ENCODE assay signal across 1 cellular context in genomic region chr12:122085571-122085970, GRCh38.
TF ChIP-seq lines count a peak whose summit lies in the region.

No MANE protein-coding gene starts in this region.

TF ChIP-seq in K562, 482 proteins besides CTCF, POLR2A, EP300 and RAD21 (continued from another document):
- TF ChIP-seq HOMEZ (CRISPR knock-in tag; IDR thresholded peaks at IDR 0.05) (no peak), GTF2E2 (tag; IDR thresholded peaks at IDR 0.05) (no peak), YY1 (IDR thresholded peaks at IDR 0.05; ENCODE audit: borderline replicate concordance in 1 of 3, control insufficient read depth in 1 of 3, extremely low read depth in 1 of 3, insufficient read depth in 3 of 3, insufficient read length in 1 of 3, insufficient replicate concordance in 2 of 3, low read depth in 1 of 3, low read length in 2 of 3) (no peak), MBD2 (IDR thresholded peaks at IDR 0.05; ENCODE audit: borderline replicate concordance, low read depth) (no peak), RNF219 (CRISPR knock-in tag; IDR thresholded peaks at IDR 0.05) (no peak), RBFOX2 (IDR thresholded peaks at IDR 0.05; ENCODE audit: low read depth, low read length) (no peak), TARDBP (IDR thresholded peaks at IDR 0.05) (no peak), NCOA1 (IDR thresholded peaks at IDR 0.05; ENCODE audit: low read depth) (peak; percentile 34; the same call in 1 of the 2 replicates), SOX6 (IDR thresholded peaks at IDR 0.05) (peak; percentile 52; the same call in 1 of the 2 replicates), MTA2 (IDR thresholded peaks at IDR 0.05; ENCODE audit: low read depth) (peak; percentile 54), ARID1B (IDR thresholded peaks at IDR 0.05) (peak; percentile 87), ZBTB5 (IDR thresholded peaks at IDR 0.05) (no peak), TAL1 (IDR thresholded peaks at IDR 0.05) (peak; percentile 89), MEF2D (tag; conservative IDR thresholded peaks at IDR 0.05; ENCODE audit: low read depth) (no peak), MAZ (CRISPR knock-in tag; conservative IDR thresholded peaks at IDR 0.05 in 1 of 2, IDR thresholded peaks at IDR 0.05 in 1 of 2) (no peak), MCM7 (IDR thresholded peaks at IDR 0.05) (no peak), SMARCE1 (IDR thresholded peaks at IDR 0.05) (0 out of 2 replicates have a peak, but pooled peaks have one; percentile 28), ETV6 (IDR thresholded peaks at IDR 0.05; ENCODE audit: borderline replicate concordance in 1 of 2, low read depth in 2 of 2, low read length in 1 of 2) (no peak), ETV6 (CRISPR knock-in tag; IDR thresholded peaks at IDR 0.05; ENCODE audit: borderline replicate concordance) (no peak), HSF4 (CRISPR knock-in tag; IDR thresholded peaks at IDR 0.05; ENCODE audit: borderline replicate concordance) (no peak), TEAD4 (IDR thresholded peaks at IDR 0.05; ENCODE audit: low read length) (peak; percentile 77), TEAD4 (CRISPR knock-in tag; IDR thresholded peaks at IDR 0.05; ENCODE audit: borderline replicate concordance) (no peak), RFX1 (IDR thresholded peaks at IDR 0.05) (no peak), ID3 (CRISPR knock-in tag; IDR thresholded peaks at IDR 0.05) (no peak), ID3 (tag; IDR thresholded peaks at IDR 0.05) (peak; percentile 61; the same call in 1 of the 2 replicates), ZNF766 (CRISPR knock-in tag; conservative IDR thresholded peaks at IDR 0.05) (no peak), NR2C1 (IDR thresholded peaks at IDR 0.05) (no peak), NR2C1 (tag; IDR thresholded peaks at IDR 0.05) (peak; percentile 40; the same call in 1 of the 2 replicates), RBM17 (IDR thresholded peaks at IDR 0.05; ENCODE audit: borderline replicate concordance, low read depth, low read length) (no peak), TCF3 (CRISPR knock-in tag; IDR thresholded peaks at IDR 0.05) (peak; percentile 88), HDGF (IDR thresholded peaks at IDR 0.05) (no peak), SIRT6 (IDR thresholded peaks at IDR 0.05; ENCODE audit: low read depth, low read length) (no peak), ZBTB2 (IDR thresholded peaks at IDR 0.05) (no peak), RCOR1 (IDR thresholded peaks at IDR 0.05; ENCODE audit: borderline replicate concordance in 1 of 2, low read depth in 2 of 2, low read length in 2 of 2) (0 out of 4 replicates have a peak, but pooled peaks of 1 of the 2 experiments have one; percentile 9), DPF2 (IDR thresholded peaks at IDR 0.05) (peak; percentile 55; the same call in 1 of the 2 replicates), ZNF3 (CRISPR knock-in tag; IDR thresholded peaks at IDR 0.05) (no peak), RBM14 (IDR thresholded peaks at IDR 0.05; ENCODE audit: borderline replicate concordance, insufficient read depth, low read depth, low read length) (no peak), POLR2AphosphoS5 (IDR thresholded peaks at IDR 0.05; ENCODE audit: control insufficient read depth, insufficient read depth, low read depth, low read length) (peak; percentile 45; the same call in 1 of the 2 replicates), CBFA2T3 (IDR thresholded peaks at IDR 0.05) (peak; percentile 90), GATA2 (CRISPR knock-in tag; IDR thresholded peaks at IDR 0.05) (0 out of 2 replicates have a peak, but pooled peaks have one; percentile 14), ZNF668 (CRISPR knock-in tag; IDR thresholded peaks at IDR 0.05) (no peak), ATF1 (CRISPR knock-in tag; IDR thresholded peaks at IDR 0.05) (no peak), ATF1 (tag; IDR thresholded peaks at IDR 0.05) (no peak), CHD7 (IDR thresholded peaks at IDR 0.05; ENCODE audit: low read depth, low read length) (no peak), ZNF324 (CRISPR knock-in tag; IDR thresholded peaks at IDR 0.05) (no peak), NCOR1 (IDR thresholded peaks at IDR 0.05) (peak; percentile 76), MEIS2 (IDR thresholded peaks at IDR 0.05; ENCODE audit: partially characterized antibody) (no peak)
